ENCODE assay signal across 18 cellular contexts in the genomic region with DNA sequence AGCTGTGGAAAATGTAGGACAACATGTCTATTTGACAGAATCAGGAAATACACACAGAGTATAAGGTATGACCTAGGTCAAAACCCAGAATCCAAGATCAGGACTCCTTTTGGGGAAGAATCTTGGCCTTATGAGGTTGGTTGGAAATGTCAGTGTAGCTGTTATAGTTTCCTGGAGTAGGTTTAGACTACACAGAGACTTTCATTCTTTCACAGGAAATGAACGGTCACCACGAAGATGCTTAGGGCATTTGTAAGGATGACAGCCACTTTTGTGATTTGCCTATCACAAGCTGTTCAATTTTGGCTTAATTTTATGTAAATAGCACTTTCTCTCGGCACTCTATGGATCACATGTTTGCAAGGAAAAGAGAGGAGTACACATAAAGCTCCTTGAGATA. TPM values are rescaled to one million over a fixed set of nuclear protein-coding genes. Genes with fewer than 3 reads are reported as not detected.
A peak's percentile ranks its signal among the peaks of the same experiment; 100 is the strongest.
DNase-seq lines count a peak whose midpoint lies in the region; ATAC-seq and TF ChIP-seq lines count a peak whose summit lies in the region.
"Had no signal": no experiment of that assay in that cellular context is flagged by ENCODE, and none has a peak within 500 bp of the region (broad histone marks: within the 10 kb centered on the region; RNA-seq: fewer than 3 reads in every experiment).

No MANE protein-coding gene starts in this region.

- H3K27me3 ChIP-seq in Loucy (ENCODE audit: insufficient read depth, low read length, poor library complexity, severe bottlenecking) (no peaks in the 10 kb centered on the region), osteoblast (ENCODE audit: insufficient read depth, low read length) (no peaks in the 10 kb centered on the region), sigmoid colon (no peaks in the 10 kb centered on the region), BE2C (no peaks in the 10 kb centered on the region)
- H3K27me3 ChIP-seq: cardiac muscle cell, pancreas, spleen, upper lobe of left lung had no signal

- no peak overlapping the region for H3K27ac ChIP-seq in osteoblast (ENCODE audit: low read depth, low read length)
- no peak overlapping the region for H3K27ac ChIP-seq in sigmoid colon
- H3K27ac ChIP-seq: cardiac muscle cell, pancreas, upper lobe of left lung had no signal

- H3K27ac Mint-ChIP-seq in activated CD4-positive, alpha-beta T cell treated with anti-CD3 and anti-CD28 coated beads for 36 hours = peak overlapping the region; percentile 43
- H3K27ac Mint-ChIP-seq in activated naive CD8-positive, alpha-beta T cell treated with anti-CD3 and anti-CD28 coated beads, Interleukin-2, amount 10 ng/mL, durations not matched to agents 7 days and 5 days = peak overlapping the region; percentile 75
- H3K27ac Mint-ChIP-seq: CD14-positive monocyte had no signal

- no peak for TF ChIP-seq POLR2A in sigmoid colon (IDR thresholded peaks at IDR 0.05)

- intact Hi-C loops in activated CD4-positive, alpha-beta T cell treated with anti-CD3 and anti-CD28 coated beads for 36 hours (cut with DNase I, micrococcal nuclease) = loop anchor here (1.0 to 10.0 kb wide), 4 partner anchors 17 to 783 kb away; no protein-coding TSS in a partner anchor
- intact Hi-C loops in sigmoid colon (cut with DNase I) = loop anchor here (10.0 kb wide), 2 partner anchors 341 to 1011 kb away; no protein-coding TSS in a partner anchor

- 66 to 80% methylated on average over 3 of the region's 3 CpGs for WGBS in sigmoid colon, 2 donors

- H3K9me2 ChIP-seq in Loucy (replicated peaks; ENCODE audit: low read depth, low read length) = no peaks in the 10 kb centered on the region

- POLR2A ChIA-PET in activated CD4-positive, alpha-beta T cell treated with anti-CD3 and anti-CD28 coated beads for 36 hours (lab: Charles Lee) = no interaction called here
- POLR2A ChIA-PET in activated naive CD8-positive, alpha-beta T cell treated with anti-CD3 and anti-CD28 coated beads, Interleukin-2, amount 10 ng/mL, durations not matched to agents 7 days and 5 days (lab: Charles Lee) = interaction anchor here (1.5 to 4.8 kb wide), 2 partner anchors 19 to 626 kb away, joined by 4 to 79 read pairs; partner anchors contain the start of gene ZBTB20

- CTCF ChIA-PET in activated CD4-positive, alpha-beta T cell treated with anti-CD3 and anti-CD28 coated beads for 36 hours (lab: Charles Lee) = interaction anchor here (0.7 to 2.1 kb wide), 8 partner anchors 12 to 342 kb away, joined by 3 to 11 read pairs (median 5); no protein-coding TSS in a partner anchor

- H3K9me3 ChIP-seq in Loucy (ENCODE audit: insufficient read depth, low read depth, low read length) = no peaks in the 10 kb centered on the region
- no peaks in the 10 kb centered on the region for H3K9me3 ChIP-seq in osteoblast (ENCODE audit: low read depth, low read length)
- no peaks in the 10 kb centered on the region for H3K9me3 ChIP-seq in sigmoid colon
- H3K9me3 ChIP-seq in BE2C = no peaks in the 10 kb centered on the region
- H3K9me3 ChIP-seq: pancreas, spleen, upper lobe of left lung had no signal

- peaks cover 10% of the 10 kb centered on the region; the same call in 1 of the 2 replicates for H3F3A ChIP-seq in Loucy (ENCODE audit: low read depth)

- H3K4me1 ChIP-seq in Loucy (ENCODE audit: insufficient read depth, low read length, poor library complexity, severe bottlenecking) (peaks cover 45% of the 10 kb centered on the region), osteoblast (ENCODE audit: insufficient read depth, low read length) (no peaks in the 10 kb centered on the region), sigmoid colon (no peaks in the 10 kb centered on the region), BE2C (no peaks in the 10 kb centered on the region; the same call in 1 of the 2 replicates)
- H3K4me1 ChIP-seq: pancreas, upper lobe of left lung had no signal

- TF ChIP-seq CTCF in Loucy (conservative IDR thresholded peaks at IDR 0.05; ENCODE audit: low read length) (no peak), osteoblast (IDR thresholded peaks at IDR 0.05; ENCODE audit: extremely low read depth, low read depth, low read length) (no peak), sigmoid colon (IDR thresholded peaks at IDR 0.05) (no peak), BE2C (IDR thresholded peaks at IDR 0.05; ENCODE audit: low read depth, low read length) (no peak)

- H3K27me3 Mint-ChIP-seq in activated CD4-positive, alpha-beta T cell treated with anti-CD3 and anti-CD28 coated beads for 36 hours = no peaks in the 10 kb centered on the region
- H3K27me3 Mint-ChIP-seq in activated naive CD8-positive, alpha-beta T cell treated with anti-CD3 and anti-CD28 coated beads, Interleukin-2, amount 10 ng/mL, durations not matched to agents 7 days and 5 days = no peaks in the 10 kb centered on the region

- no peak for DNase-seq in activated CD4-positive, alpha-beta T cell treated with anti-CD3 and anti-CD28 coated beads for 36 hours
- no peak for DNase-seq in activated CD4-positive, alpha-beta T cell treated with anti-CD3 and anti-CD28 coated beads for 48 hours
- DNase-seq in activated naive CD8-positive, alpha-beta T cell treated with anti-CD3 and anti-CD28 coated beads, Interleukin-2, amount 10 ng/mL, durations not matched to agents 7 days and 5 days = no peak
- DNase-seq in osteoblast (ENCODE audit: insufficient read length, low spot score, missing footprints) = no peak
- no peak for DNase-seq in sigmoid colon
- no peak for DNase-seq in BE2C
- DNase-seq: 8988T, left colon, NCI-H1092, NCI-H2081 treated with DMSO at 0.1 percent for 48 hours, NCI-H526 treated with DMSO at 0.1 percent for 48 hours, pancreas, spleen, upper lobe of left lung had no signal

- H3K4me2 ChIP-seq in Loucy (ENCODE audit: low read depth, low read length, poor library complexity, severe bottlenecking) (peak overlapping the region; percentile 59), osteoblast (ENCODE audit: insufficient read depth, low read length) (no peak overlapping the region)

- H3K4me3 Mint-ChIP-seq in activated CD4-positive, alpha-beta T cell treated with anti-CD3 and anti-CD28 coated beads for 36 hours = no peak overlapping the region
- H3K4me3 Mint-ChIP-seq in activated naive CD8-positive, alpha-beta T cell treated with anti-CD3 and anti-CD28 coated beads, Interleukin-2, amount 10 ng/mL, durations not matched to agents 7 days and 5 days = peak overlapping the region; percentile 58
- H3K4me3 Mint-ChIP-seq: CD14-positive monocyte had no signal

- ATAC-seq in activated CD4-positive, alpha-beta T cell treated with anti-CD3 and anti-CD28 coated beads for 36 hours = peak; percentile 72
- peak; percentile 57 for ATAC-seq in activated naive CD8-positive, alpha-beta T cell treated with anti-CD3 and anti-CD28 coated beads, Interleukin-2, amount 10 ng/mL, durations not matched to agents 7 days and 5 days (ENCODE audit: low read depth)
- ATAC-seq in activated CD4-positive, CD25-positive, alpha-beta regulatory T cell treated with anti-CD3 and anti-CD28 coated beads, Interleukin-2, amount 50 U/mL, for 24 hours = no peak
- ATAC-seq: pancreas had no signal

- H2AFZ ChIP-seq in Loucy (ENCODE audit: low read length) (no peak overlapping the region), osteoblast (ENCODE audit: low read length) (peak overlapping the region; percentile 67)

- H3K79me2 ChIP-seq in Loucy (ENCODE audit: insufficient read depth, low read length) (no peaks in the 10 kb centered on the region), osteoblast (ENCODE audit: insufficient read depth, low read length) (no peaks in the 10 kb centered on the region)

- no peak for TF ChIP-seq EP300 in sigmoid colon (IDR thresholded peaks at IDR 0.05)

- H3K9ac ChIP-seq in Loucy (ENCODE audit: low read depth, low read length, poor library complexity, severe bottlenecking) = peak overlapping the region; percentile 33

- no peaks in the 10 kb centered on the region for H3K9me3 Mint-ChIP-seq in activated CD4-positive, alpha-beta T cell treated with anti-CD3 and anti-CD28 coated beads for 36 hours (ENCODE audit: low read depth)
- H3K9me3 Mint-ChIP-seq in activated naive CD8-positive, alpha-beta T cell treated with anti-CD3 and anti-CD28 coated beads, Interleukin-2, amount 10 ng/mL, durations not matched to agents 7 days and 5 days = no peaks in the 10 kb centered on the region

- peaks cover 28% of the 10 kb centered on the region for H3K4me1 Mint-ChIP-seq in activated CD4-positive, alpha-beta T cell treated with anti-CD3 and anti-CD28 coated beads for 36 hours
- H3K4me1 Mint-ChIP-seq in activated naive CD8-positive, alpha-beta T cell treated with anti-CD3 and anti-CD28 coated beads, Interleukin-2, amount 10 ng/mL, durations not matched to agents 7 days and 5 days = peaks cover 29% of the 10 kb centered on the region
- H3K4me1 Mint-ChIP-seq: CD14-positive monocyte had no signal

- H4K20me1 ChIP-seq in Loucy (ENCODE audit: insufficient read depth, low read length, poor library complexity, severe bottlenecking) = no peaks in the 10 kb centered on the region
- no peaks in the 10 kb centered on the region for H4K20me1 ChIP-seq in osteoblast (ENCODE audit: insufficient read depth, low read length)

- H3K36me3 ChIP-seq in Loucy (ENCODE audit: insufficient read depth, low read length) (no peaks in the 10 kb centered on the region), osteoblast (ENCODE audit: insufficient read depth, low read length) (no peaks in the 10 kb centered on the region), sigmoid colon (no peaks in the 10 kb centered on the region), BE2C (no peaks in the 10 kb centered on the region)
- H3K36me3 ChIP-seq: cardiac muscle cell, pancreas, spleen, upper lobe of left lung had no signal

- H3K36me3 Mint-ChIP-seq in activated CD4-positive, alpha-beta T cell treated with anti-CD3 and anti-CD28 coated beads for 36 hours (ENCODE audit: low read depth) = no peaks in the 10 kb centered on the region
- H3K36me3 Mint-ChIP-seq in activated naive CD8-positive, alpha-beta T cell treated with anti-CD3 and anti-CD28 coated beads, Interleukin-2, amount 10 ng/mL, durations not matched to agents 7 days and 5 days = peaks cover 6% of the 10 kb centered on the region
- H3K36me3 Mint-ChIP-seq: CD14-positive monocyte had no signal

- peak overlapping the region; percentile 21 for H3K4me3 ChIP-seq in Loucy (ENCODE audit: low read length, poor library complexity, severe bottlenecking)
- H3K4me3 ChIP-seq in osteoblast (ENCODE audit: insufficient read depth, low read length) = no peak overlapping the region
- H3K4me3 ChIP-seq in sigmoid colon = no peak overlapping the region
- no peak overlapping the region for H3K4me3 ChIP-seq in BE2C (ENCODE audit: low read depth, low read length)
- H3K4me3 ChIP-seq: cardiac muscle cell, pancreas, spleen, upper lobe of left lung had no signal

RNA-seq across cellular contexts. Expression of gene ZBTB20, which starts 18.6 kb away (rescaled TPM):
- 1 to 10 TPM; 5.2 to 6.4 TPM for total RNA-seq in activated CD4-positive, alpha-beta T cell treated with anti-CD3 and anti-CD28 coated beads for 36 hours
- 10 to 100 TPM; 27.4 to 31.3 TPM for total RNA-seq in activated naive CD8-positive, alpha-beta T cell treated with anti-CD3 and anti-CD28 coated beads, Interleukin-2, amount 10 ng/mL, durations not matched to agents 7 days and 5 days
- total RNA-seq in osteoblast (32.9 and 35.4 TPM in 2 replicates), sigmoid colon (100 to 1,000 TPM in 2 of 4 donors, 10 to 100 TPM in 2; 58.6 to 113 (median 87.5) TPM)
- 1 to 10 TPM in 1 of 3 donors, under 1 TPM in 2; under 0.01 to 3.6 (median 0.23) TPM for polyA plus RNA-seq in sigmoid colon
- 1.4 TPM for polyA plus RNA-seq in BE2C (2012; ENCODE audit: insufficient read depth, insufficient read length, low read depth)

Comparison
In these comparisons a context has a peak if more than half of its experiments do, and no peak if none do; other contexts are left out.
1. ATAC-seq: peak in activated CD4-positive, alpha-beta T cell treated with anti-CD3 and anti-CD28 coated beads for 36 hours (single experiment) and activated naive CD8-positive, alpha-beta T cell treated with anti-CD3 and anti-CD28 coated beads, Interleukin-2, amount 10 ng/mL, durations not matched to agents 7 days and 5 days (single experiment); none in activated CD4-positive, CD25-positive, alpha-beta regulatory T cell treated with anti-CD3 and anti-CD28 coated beads, Interleukin-2, amount 50 U/mL, for 24 hours (0 of 2).